In the genomic region with DNA sequence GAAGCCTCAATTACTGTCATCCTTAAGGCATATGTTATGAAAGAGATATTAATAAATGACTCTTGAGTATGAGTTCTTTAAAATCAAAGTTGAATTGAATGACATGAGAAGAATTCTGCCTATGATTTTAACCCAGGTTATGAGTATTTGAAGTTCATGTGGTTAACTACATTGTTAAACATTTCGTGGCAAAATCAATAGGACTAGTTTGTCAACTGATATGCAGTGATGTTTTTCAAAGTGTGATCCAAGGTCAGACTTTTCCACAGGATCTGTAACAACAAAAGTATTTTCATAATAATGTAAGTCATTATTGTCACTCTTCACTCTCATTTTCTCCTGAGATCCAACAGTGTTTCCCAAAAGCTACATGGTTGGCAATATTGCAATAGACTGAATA, we compare ENCODE assay signal across 27 cellular contexts.
"Had no signal": no experiment of that assay in that cellular context is flagged by ENCODE, and none has a peak within 500 bp of the region (broad histone marks: within the 10 kb centered on the region; RNA-seq: fewer than 3 reads in every experiment).

No MANE protein-coding gene starts in this region.

- DNase-seq: stimulated activated CD4-positive, alpha-beta T cell treated with anti-CD3 and anti-CD28 coated beads, Interleukin-2, amount 100 ng/mL, for 48 hours; stimulated activated CD4-positive, alpha-beta T cell treated with anti-CD3 and anti-CD28 coated beads, Interleukin-4, amount 100 ng/mL, for 1 hour; stimulated activated CD4-positive, alpha-beta T cell treated with anti-CD3 and anti-CD28 coated beads, Interleukin-4, amount 100 ng/mL, for 24 hours; stimulated activated CD4-positive, alpha-beta T cell treated with anti-CD3 and anti-CD28 coated beads, Interleukin-4, amount 100 ng/mL, for 4 hours; stimulated activated CD8-positive, alpha-beta memory T cell treated with anti-CD3 and anti-CD28 coated beads, Interleukin-4, amount 100 ng/mL, for 48 hours; stimulated activated naive B cell treated with anti-CD40 and anti-IgM and Interleukin-4, amounts not matched to agents 10 μg/mL and 1 μg/mL and 100 μg/mL, for 72 hours; stimulated activated naive CD4-positive, alpha-beta T cell; stimulated activated naive CD4-positive, alpha-beta T cell treated with Interleukin-2 at 50 U/mL for 16 hours; stimulated activated naive CD8-positive, alpha-beta T cell treated with anti-CD3 and anti-CD28 coated beads, Interleukin-15, amount 100 ng/mL, for 72 hours; stimulated activated naive CD8-positive, alpha-beta T cell treated with anti-CD3 and anti-CD28 coated beads, Interleukin-15, Interleukin-2, amounts not matched to agents 100 U/mL and 50 U/mL, for 24 hours; stomach; substantia nigra; testis; thyroid gland; tibial artery; transverse colon; trophoblast cell; upper lobe of left lung; upper lobe of right lung; uterus had no signal

- H3K4me1 ChIP-seq: stomach, suprapubic skin, testis, thyroid gland, tibial artery, tibial nerve, transverse colon, upper lobe of left lung, upper lobe of right lung, uterus, vagina had no signal

- H3K27ac ChIP-seq: stomach, suprapubic skin, testis, thoracic aorta, thyroid gland, tibial artery, tibial nerve, transverse colon, upper lobe of left lung, upper lobe of right lung, uterus, vagina had no signal

- H3K36me3 ChIP-seq: thoracic aorta, thyroid gland, uterus had no signal

- H3K27me3 ChIP-seq: stomach, suprapubic skin, testis, thyroid gland, tibial artery, tibial nerve, transverse colon, upper lobe of left lung, upper lobe of right lung, uterus, vagina had no signal

- ATAC-seq: stimulated activated effector memory CD8-positive, alpha-beta T cell treated with anti-CD3 and anti-CD28 coated beads, Interleukin-12 subunit alpha, Interleukin-12 subunit beta, amount 100 ng/mL, for 72 hours; stimulated activated memory B cell treated with anti-CD40 and anti-IgM and Interleukin-4, amounts not matched to agents 10 μg/mL and 1 μg/mL and 100 μg/mL, for 72 hours; stimulated activated naive B cell treated with anti-CD40 and anti-IgM and Interleukin-4, amounts not matched to agents 10 μg/mL and 1 μg/mL and 100 μg/mL, for 72 hours; stimulated activated naive CD8-positive, alpha-beta T cell treated with anti-CD3 and anti-CD28 coated beads, Interleukin-15, amount 100 ng/mL, for 72 hours; stimulated activated naive CD8-positive, alpha-beta T cell treated with anti-CD3 and anti-CD28 coated beads, Interleukin-15, Interleukin-2, amounts not matched to agents 100 U/mL and 50 U/mL, for 24 hours; upper lobe of right lung had no signal

- H3K9me3 ChIP-seq: stomach, suprapubic skin, testis, thoracic aorta, thyroid gland, tibial artery, tibial nerve, transverse colon, upper lobe of left lung, upper lobe of right lung, uterus, vagina had no signal

- FAIRE-seq: urothelium cell line had no signal

- H3K4me3 ChIP-seq: stomach, suprapubic skin, testis, thoracic aorta, thyroid gland, tibial artery, tibial nerve, transverse colon, upper lobe of left lung, upper lobe of right lung, uterus, vagina had no signal
